Comparison of ENCODE assay signal across 1 cellular context in genomic region chr3:63961891-63962290, GRCh38.
TF ChIP-seq lines count a peak whose summit lies in the region.

No MANE protein-coding gene starts in this region.

TF ChIP-seq in HEK293T, 16 proteins besides CTCF, POLR2A, EP300 and RAD21 (continued from another document):
- TF ChIP-seq BHLHE40 (IDR thresholded peaks at IDR 0.05; ENCODE audit: borderline replicate concordance) (no peak), FOXA1 (IDR thresholded peaks at IDR 0.05) (no peak), L3MBTL2 (conservative IDR thresholded peaks at IDR 0.05) (no peak), NFRKB (IDR thresholded peaks at IDR 0.05) (no peak), ZNF384 (IDR thresholded peaks at IDR 0.05) (no peak), PKNOX1 (IDR thresholded peaks at IDR 0.05) (no peak), FOXM1 (IDR thresholded peaks at IDR 0.05; ENCODE audit: borderline replicate concordance) (no peak), ARNT (IDR thresholded peaks at IDR 0.05) (no peak), LEF1 (IDR thresholded peaks at IDR 0.05; ENCODE audit: borderline replicate concordance) (no peak), SUZ12 (IDR thresholded peaks at IDR 0.05) (no peak), HDGF (IDR thresholded peaks at IDR 0.05; ENCODE audit: borderline replicate concordance) (no peak)
